Comparison of ENCODE assay signal across 1 cellular context in genomic region chr12:53180931-53181645, GRCh38.
TF ChIP-seq lines count a peak whose summit lies in the region.

No MANE protein-coding gene starts in this region.

TF ChIP-seq in HEK293, 187 proteins besides CTCF, POLR2A, EP300 and RAD21 (continued from another document and continues in another):
- TF ChIP-seq HIC1 (tag by site-specific recombination; IDR thresholded peaks at IDR 0.05) (peak; percentile 25; the same call in 1 of the 2 replicates), ZNF701 (tag by site-specific recombination; IDR thresholded peaks at IDR 0.05) (no peak), ZNF23 (tag by site-specific recombination; IDR thresholded peaks at IDR 0.05; ENCODE audit: borderline replicate concordance) (no peak), ZNF837 (tag by site-specific recombination; IDR thresholded peaks at IDR 0.05) (no peak), ZNF585B (tag by site-specific recombination; IDR thresholded peaks at IDR 0.05) (no peak), KLF9 (tag by site-specific recombination; IDR thresholded peaks at IDR 0.05; ENCODE audit: low read depth) (peak; percentile 33; the same call in 1 of the 2 replicates), SETDB1 (IDR thresholded peaks at IDR 0.05; ENCODE audit: insufficient read length, low read length) (no peak), KLF10 (tag by site-specific recombination; IDR thresholded peaks at IDR 0.05) (no peak), ZBTB20 (tag by site-specific recombination; IDR thresholded peaks at IDR 0.05) (no peak), ZNF670 (tag by site-specific recombination; IDR thresholded peaks at IDR 0.05; ENCODE audit: low read depth) (no peak), ATF2 (tag by site-specific recombination; IDR thresholded peaks at IDR 0.05; ENCODE audit: low read depth) (no peak), SP2 (tag by site-specific recombination; IDR thresholded peaks at IDR 0.05) (peak; percentile 18), ZNF791 (tag by site-specific recombination; IDR thresholded peaks at IDR 0.05) (no peak), ZNF433 (tag by site-specific recombination; IDR thresholded peaks at IDR 0.05; ENCODE audit: low read depth) (no peak), KLF8 (tag by site-specific recombination; IDR thresholded peaks at IDR 0.05) (no peak), ZNF2 (tag by site-specific recombination; IDR thresholded peaks at IDR 0.05) (no peak), ZNF274 (IDR thresholded peaks at IDR 0.05; ENCODE audit: low read length) (no peak), ZNF274 (tag by site-specific recombination; IDR thresholded peaks at IDR 0.05; ENCODE audit: borderline replicate concordance) (no peak), ZNF426 (tag by site-specific recombination; IDR thresholded peaks at IDR 0.05) (no peak), WT1 (tag by site-specific recombination; IDR thresholded peaks at IDR 0.05) (no peak), ZNF555 (tag by site-specific recombination; conservative IDR thresholded peaks at IDR 0.05) (no peak), ZNF548 (tag by site-specific recombination; IDR thresholded peaks at IDR 0.05) (no peak), HOXA7 (CRISPR knock-in tag; IDR thresholded peaks at IDR 0.05; ENCODE audit: borderline replicate concordance) (no peak), OVOL3 (tag by site-specific recombination; IDR thresholded peaks at IDR 0.05) (no peak), ZNF175 (tag by site-specific recombination; IDR thresholded peaks at IDR 0.05) (no peak), ZNF48 (tag by site-specific recombination; IDR thresholded peaks at IDR 0.05) (no peak), ZNF146 (tag by site-specific recombination; IDR thresholded peaks at IDR 0.05) (no peak), ZNF324 (tag by site-specific recombination; IDR thresholded peaks at IDR 0.05) (peak; percentile 35; the same call in 1 of the 2 replicates), SCRT2 (tag by site-specific recombination; IDR thresholded peaks at IDR 0.05) (no peak), ZSCAN16 (tag by site-specific recombination; IDR thresholded peaks at IDR 0.05) (no peak), ZNF629 (tag by site-specific recombination; IDR thresholded peaks at IDR 0.05) (no peak), ZNF292 (tag by site-specific recombination; IDR thresholded peaks at IDR 0.05; ENCODE audit: borderline replicate concordance, low read depth) (no peak), KLF7 (tag by site-specific recombination; IDR thresholded peaks at IDR 0.05; ENCODE audit: borderline replicate concordance) (no peak), ZNF514 (tag by site-specific recombination; IDR thresholded peaks at IDR 0.05) (no peak), ZNF521 (tag by site-specific recombination; IDR thresholded peaks at IDR 0.05) (no peak), ZFP69B (tag by site-specific recombination; IDR thresholded peaks at IDR 0.05) (no peak), ZNF704 (tag by site-specific recombination; IDR thresholded peaks at IDR 0.05) (no peak), KLF16 (tag by site-specific recombination; IDR thresholded peaks at IDR 0.05) (peak; percentile 35; the same call in 1 of the 2 replicates), ZNF214 (tag by site-specific recombination; IDR thresholded peaks at IDR 0.05; ENCODE audit: borderline replicate concordance) (no peak), ZNF747 (tag by site-specific recombination; IDR thresholded peaks at IDR 0.05) (no peak), ZNF112 (tag by site-specific recombination; IDR thresholded peaks at IDR 0.05) (no peak), ZNF423 (tag by site-specific recombination; IDR thresholded peaks at IDR 0.05) (no peak)
- TF ChIP-seq, protein P1, sequence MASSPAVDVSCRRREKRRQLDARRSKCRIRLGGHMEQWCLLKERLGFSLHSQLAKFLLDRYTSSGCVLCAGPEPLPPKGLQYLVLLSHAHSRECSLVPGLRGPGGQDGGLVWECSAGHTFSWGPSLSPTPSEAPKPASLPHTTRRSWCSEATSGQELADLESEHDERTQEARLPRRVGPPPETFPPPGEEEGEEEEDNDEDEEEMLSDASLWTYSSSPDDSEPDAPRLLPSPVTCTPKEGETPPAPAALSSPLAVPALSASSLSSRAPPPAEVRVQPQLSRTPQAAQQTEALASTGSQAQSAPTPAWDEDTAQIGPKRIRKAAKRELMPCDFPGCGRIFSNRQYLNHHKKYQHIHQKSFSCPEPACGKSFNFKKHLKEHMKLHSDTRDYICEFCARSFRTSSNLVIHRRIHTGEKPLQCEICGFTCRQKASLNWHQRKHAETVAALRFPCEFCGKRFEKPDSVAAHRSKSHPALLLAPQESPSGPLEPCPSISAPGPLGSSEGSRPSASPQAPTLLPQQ (tag by site-specific recombination; IDR thresholded peaks at IDR 0.05) = no peak
- TF ChIP-seq, protein P2, sequence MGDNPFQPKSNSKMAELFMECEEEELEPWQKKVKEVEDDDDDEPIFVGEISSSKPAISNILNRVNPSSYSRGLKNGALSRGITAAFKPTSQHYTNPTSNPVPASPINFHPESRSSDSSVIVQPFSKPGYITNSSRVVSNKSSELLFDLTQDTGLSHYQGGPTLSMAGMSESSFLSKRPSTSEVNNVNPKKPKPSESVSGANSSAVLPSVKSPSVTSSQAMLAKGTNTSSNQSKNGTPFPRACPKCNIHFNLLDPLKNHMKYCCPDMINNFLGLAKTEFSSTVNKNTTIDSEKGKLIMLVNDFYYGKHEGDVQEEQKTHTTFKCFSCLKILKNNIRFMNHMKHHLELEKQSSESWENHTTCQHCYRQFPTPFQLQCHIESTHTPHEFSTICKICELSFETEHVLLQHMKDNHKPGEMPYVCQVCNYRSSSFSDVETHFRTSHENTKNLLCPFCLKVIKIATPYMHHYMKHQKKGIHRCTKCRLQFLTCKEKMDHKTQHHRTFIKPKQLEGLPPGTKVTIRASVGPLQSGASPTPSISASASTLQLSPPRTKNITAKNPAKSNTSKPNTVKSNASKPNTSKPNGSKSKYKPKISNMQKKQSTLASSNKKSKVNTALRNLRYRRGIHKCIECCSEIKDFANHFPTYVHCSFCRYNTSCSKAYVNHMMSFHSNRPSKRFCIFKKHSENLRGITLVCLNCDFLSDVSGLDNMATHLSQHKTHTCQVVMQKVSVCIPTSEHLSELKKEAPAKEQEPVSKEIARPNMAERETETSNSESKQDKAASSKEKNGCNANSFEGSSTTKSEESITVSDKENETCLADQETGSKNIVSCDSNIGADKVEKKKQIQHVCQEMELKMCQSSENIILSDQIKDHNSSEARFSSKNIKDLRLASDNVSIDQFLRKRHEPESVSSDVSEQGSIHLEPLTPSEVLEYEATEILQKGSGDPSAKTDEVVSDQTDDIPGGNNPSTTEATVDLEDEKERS (tag by site-specific recombination; IDR thresholded peaks at IDR 0.05) = no peak
- TF ChIP-seq, protein P3, sequence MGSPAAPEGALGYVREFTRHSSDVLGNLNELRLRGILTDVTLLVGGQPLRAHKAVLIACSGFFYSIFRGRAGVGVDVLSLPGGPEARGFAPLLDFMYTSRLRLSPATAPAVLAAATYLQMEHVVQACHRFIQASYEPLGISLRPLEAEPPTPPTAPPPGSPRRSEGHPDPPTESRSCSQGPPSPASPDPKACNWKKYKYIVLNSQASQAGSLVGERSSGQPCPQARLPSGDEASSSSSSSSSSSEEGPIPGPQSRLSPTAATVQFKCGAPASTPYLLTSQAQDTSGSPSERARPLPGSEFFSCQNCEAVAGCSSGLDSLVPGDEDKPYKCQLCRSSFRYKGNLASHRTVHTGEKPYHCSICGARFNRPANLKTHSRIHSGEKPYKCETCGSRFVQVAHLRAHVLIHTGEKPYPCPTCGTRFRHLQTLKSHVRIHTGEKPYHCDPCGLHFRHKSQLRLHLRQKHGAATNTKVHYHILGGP (tag by site-specific recombination; IDR thresholded peaks at IDR 0.05) = no peak
- TF ChIP-seq, protein P4, sequence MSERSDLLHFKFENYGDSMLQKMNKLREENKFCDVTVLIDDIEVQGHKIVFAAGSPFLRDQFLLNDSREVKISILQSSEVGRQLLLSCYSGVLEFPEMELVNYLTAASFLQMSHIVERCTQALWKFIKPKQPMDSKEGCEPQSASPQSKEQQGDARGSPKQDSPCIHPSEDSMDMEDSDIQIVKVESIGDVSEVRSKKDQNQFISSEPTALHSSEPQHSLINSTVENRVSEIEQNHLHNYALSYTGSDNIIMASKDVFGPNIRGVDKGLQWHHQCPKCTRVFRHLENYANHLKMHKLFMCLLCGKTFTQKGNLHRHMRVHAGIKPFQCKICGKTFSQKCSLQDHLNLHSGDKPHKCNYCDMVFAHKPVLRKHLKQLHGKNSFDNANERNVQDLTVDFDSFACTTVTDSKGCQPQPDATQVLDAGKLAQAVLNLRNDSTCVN (tag by site-specific recombination; optimal IDR thresholded peaks at IDR 0.05) = peak; percentile 94
- TF ChIP-seq, protein P5, sequence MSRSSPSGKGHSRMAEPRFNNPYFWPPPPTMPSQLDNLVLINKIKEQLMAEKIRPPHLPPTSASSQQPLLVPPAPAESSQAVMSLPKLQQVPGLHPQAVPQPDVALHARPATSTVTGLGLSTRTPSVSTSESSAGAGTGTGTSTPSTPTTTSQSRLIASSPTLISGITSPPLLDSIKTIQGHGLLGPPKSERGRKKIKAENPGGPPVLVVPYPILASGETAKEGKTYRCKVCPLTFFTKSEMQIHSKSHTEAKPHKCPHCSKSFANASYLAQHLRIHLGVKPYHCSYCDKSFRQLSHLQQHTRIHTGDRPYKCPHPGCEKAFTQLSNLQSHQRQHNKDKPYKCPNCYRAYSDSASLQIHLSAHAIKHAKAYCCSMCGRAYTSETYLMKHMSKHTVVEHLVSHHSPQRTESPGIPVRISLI (tag by site-specific recombination; IDR thresholded peaks at IDR 0.05) = no peak
- TF ChIP-seq, protein P6, sequence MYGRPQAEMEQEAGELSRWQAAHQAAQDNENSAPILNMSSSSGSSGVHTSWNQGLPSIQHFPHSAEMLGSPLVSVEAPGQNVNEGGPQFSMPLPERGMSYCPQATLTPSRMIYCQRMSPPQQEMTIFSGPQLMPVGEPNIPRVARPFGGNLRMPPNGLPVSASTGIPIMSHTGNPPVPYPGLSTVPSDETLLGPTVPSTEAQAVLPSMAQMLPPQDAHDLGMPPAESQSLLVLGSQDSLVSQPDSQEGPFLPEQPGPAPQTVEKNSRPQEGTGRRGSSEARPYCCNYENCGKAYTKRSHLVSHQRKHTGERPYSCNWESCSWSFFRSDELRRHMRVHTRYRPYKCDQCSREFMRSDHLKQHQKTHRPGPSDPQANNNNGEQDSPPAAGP (tag by site-specific recombination; IDR thresholded peaks at IDR 0.05) = no peak
- TF ChIP-seq, protein P7, sequence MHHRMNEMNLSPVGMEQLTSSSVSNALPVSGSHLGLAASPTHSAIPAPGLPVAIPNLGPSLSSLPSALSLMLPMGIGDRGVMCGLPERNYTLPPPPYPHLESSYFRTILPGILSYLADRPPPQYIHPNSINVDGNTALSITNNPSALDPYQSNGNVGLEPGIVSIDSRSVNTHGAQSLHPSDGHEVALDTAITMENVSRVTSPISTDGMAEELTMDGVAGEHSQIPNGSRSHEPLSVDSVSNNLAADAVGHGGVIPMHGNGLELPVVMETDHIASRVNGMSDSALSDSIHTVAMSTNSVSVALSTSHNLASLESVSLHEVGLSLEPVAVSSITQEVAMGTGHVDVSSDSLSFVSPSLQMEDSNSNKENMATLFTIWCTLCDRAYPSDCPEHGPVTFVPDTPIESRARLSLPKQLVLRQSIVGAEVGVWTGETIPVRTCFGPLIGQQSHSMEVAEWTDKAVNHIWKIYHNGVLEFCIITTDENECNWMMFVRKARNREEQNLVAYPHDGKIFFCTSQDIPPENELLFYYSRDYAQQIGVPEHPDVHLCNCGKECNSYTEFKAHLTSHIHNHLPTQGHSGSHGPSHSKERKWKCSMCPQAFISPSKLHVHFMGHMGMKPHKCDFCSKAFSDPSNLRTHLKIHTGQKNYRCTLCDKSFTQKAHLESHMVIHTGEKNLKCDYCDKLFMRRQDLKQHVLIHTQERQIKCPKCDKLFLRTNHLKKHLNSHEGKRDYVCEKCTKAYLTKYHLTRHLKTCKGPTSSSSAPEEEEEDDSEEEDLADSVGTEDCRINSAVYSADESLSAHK (tag by site-specific recombination; IDR thresholded peaks at IDR 0.05) = no peak
- TF ChIP-seq, protein P8, sequence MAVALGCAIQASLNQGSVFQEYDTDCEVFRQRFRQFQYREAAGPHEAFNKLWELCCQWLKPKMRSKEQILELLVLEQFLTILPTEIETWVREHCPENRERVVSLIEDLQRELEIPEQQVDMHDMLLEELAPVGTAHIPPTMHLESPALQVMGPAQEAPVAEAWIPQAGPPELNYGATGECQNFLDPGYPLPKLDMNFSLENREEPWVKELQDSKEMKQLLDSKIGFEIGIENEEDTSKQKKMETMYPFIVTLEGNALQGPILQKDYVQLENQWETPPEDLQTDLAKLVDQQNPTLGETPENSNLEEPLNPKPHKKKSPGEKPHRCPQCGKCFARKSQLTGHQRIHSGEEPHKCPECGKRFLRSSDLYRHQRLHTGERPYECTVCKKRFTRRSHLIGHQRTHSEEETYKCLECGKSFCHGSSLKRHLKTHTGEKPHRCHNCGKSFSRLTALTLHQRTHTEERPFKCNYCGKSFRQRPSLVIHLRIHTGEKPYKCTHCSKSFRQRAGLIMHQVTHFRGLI (tag by site-specific recombination; IDR thresholded peaks at IDR 0.05) = peak; percentile 33; the same call in 1 of the 2 replicates
